In the genomic region with DNA sequence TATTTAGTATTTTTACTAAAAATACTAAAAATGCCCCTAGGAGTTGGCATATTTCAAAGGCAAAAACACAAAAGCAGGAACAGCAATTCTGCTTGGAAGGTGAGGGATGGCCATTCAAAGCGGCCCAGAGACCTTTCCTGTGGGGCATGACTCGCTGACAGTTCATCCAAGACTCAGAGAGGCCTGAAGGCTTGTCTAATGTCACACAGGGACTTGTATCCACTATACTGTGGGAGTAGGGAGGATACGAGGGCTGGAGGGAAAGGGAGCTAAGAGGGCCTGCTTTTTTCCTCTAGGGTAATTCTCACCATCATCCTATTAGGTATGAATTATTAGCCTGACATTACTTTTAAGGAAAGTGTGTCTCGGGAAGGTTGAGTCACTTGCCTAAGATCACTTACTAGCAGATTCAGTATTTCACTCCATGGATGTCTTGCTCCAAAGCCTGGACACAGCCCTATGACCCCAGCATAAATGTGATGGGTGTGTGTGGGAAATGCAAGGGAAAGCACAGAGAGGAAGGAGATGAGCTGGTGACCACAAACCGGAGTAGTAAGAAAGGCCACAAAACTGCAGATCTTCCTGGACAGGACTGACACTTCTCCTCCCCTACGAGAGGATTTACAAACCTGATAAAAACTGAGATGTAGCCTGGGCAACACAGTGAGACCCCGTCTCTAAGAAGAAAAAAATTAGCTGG, we compare ENCODE assay signal across 13 cellular contexts. TPM values are rescaled to one million over a fixed set of nuclear protein-coding genes. Genes with fewer than 3 reads are reported as not detected.
A peak's percentile ranks its signal among the peaks of the same experiment; 100 is the strongest.
DNase-seq lines count a peak whose midpoint lies in the region; ATAC-seq and TF ChIP-seq lines count a peak whose summit lies in the region.
"Had no signal": no experiment of that assay in that cellular context is flagged by ENCODE, and none has a peak within 500 bp of the region (broad histone marks: within the 10 kb centered on the region; RNA-seq: fewer than 3 reads in every experiment).

No MANE protein-coding gene starts in this region.

- H3K4me3 ChIP-seq in astrocyte of the spinal cord (ENCODE audit: low read depth, low read length) (no peak overlapping the region), mesenchymal stem cell (ENCODE audit: insufficient read depth in 1 of 2, low read depth in 1 of 2, low read length in 2 of 2) (no peak overlapping the region), WERI-Rb-1 (ENCODE audit: low read depth, low read length) (no peak overlapping the region)
- H3K4me3 ChIP-seq: gastroesophageal sphincter, tibial artery had no signal

- peak; percentile 88 for DNase-seq in EH (ENCODE audit: low read depth)
- peak; percentile 48 for DNase-seq in MV-4-11 (lab: John Stamatoyannopoulos, UW)
- DNase-seq in astrocyte of the spinal cord (ENCODE audit: low read depth, low spot score): peak; percentile 34
- peak; percentile 93 for DNase-seq in mesenchymal stem cell
- DNase-seq in D341Med (ENCODE audit: low spot score): no peak
- no peak for DNase-seq in NCI-H748 (lab: John Stamatoyannopoulos, UW; ENCODE audit: unreplicated experiment)
- no peak for DNase-seq in WERI-Rb-1
- DNase-seq: caudate nucleus, MM.1S, NCI-H748 treated with DMSO at 0.1 percent for 48 hours, tibial artery had no signal

- peak overlapping the region; percentile 43 to 59 for H2BK12ac ChIP-seq in mesenchymal stem cell (ENCODE audit: low read length in 2 of 2)

- H4K8ac ChIP-seq in mesenchymal stem cell (ENCODE audit: low read length): no peak overlapping the region

- peak overlapping the region; percentile 19 to 46 for H3K18ac ChIP-seq in mesenchymal stem cell (ENCODE audit: low read depth in 1 of 2, low read length in 2 of 2)

- H3K4me2 ChIP-seq in mesenchymal stem cell (ENCODE audit: low read length, poor library complexity, severe bottlenecking): no peak overlapping the region

- H2AK5ac ChIP-seq in mesenchymal stem cell (ENCODE audit: low read length, severe bottlenecking): no peak overlapping the region

- no peak for ATAC-seq in GM21515 (IDR thresholded peaks at IDR 0.05; ENCODE audit: unreplicated experiment)

- TF ChIP-seq CTCF in astrocyte of the spinal cord (IDR thresholded peaks at IDR 0.05; ENCODE audit: low read depth, low read length) (no peak), WERI-Rb-1 (IDR thresholded peaks at IDR 0.05; ENCODE audit: low read depth, low read length) (no peak)

- peaks cover 9% of the 10 kb centered on the region for H3K4me1 ChIP-seq in mesenchymal stem cell (ENCODE audit: control insufficient read depth, insufficient read depth, low read depth, low read length)
- H3K4me1 ChIP-seq: gastroesophageal sphincter had no signal

- peak overlapping the region; percentile 54 for H3K9ac ChIP-seq in mesenchymal stem cell (ENCODE audit: low read length)

- H3K23ac ChIP-seq in mesenchymal stem cell (ENCODE audit: low read length in 2 of 2): no peak overlapping the region

- peaks cover 13 to 31% of the 10 kb centered on the region in 2 experiments for H3K36me3 ChIP-seq in mesenchymal stem cell (ENCODE audit: control insufficient read depth in 1 of 2, insufficient read depth in 2 of 2, low read depth in 1 of 2, low read length in 2 of 2)
- peaks cover 19% of the 10 kb centered on the region for H3K36me3 ChIP-seq in WERI-Rb-1

- no peak overlapping the region for H2AFZ ChIP-seq in mesenchymal stem cell (ENCODE audit: low read depth, low read length)

- H4K91ac ChIP-seq in mesenchymal stem cell (ENCODE audit: low read length): no peak overlapping the region

- H2BK120ac ChIP-seq in mesenchymal stem cell (ENCODE audit: low read depth, low read length): peak overlapping the region; percentile 56

- no peak overlapping the region for H3K14ac ChIP-seq in mesenchymal stem cell (ENCODE audit: low read length in 2 of 2)

- H3K27me3 ChIP-seq in mesenchymal stem cell (ENCODE audit: control insufficient read depth in 1 of 2, insufficient read depth in 1 of 2, low read length in 2 of 2): no peaks in the 10 kb centered on the region
- no peaks in the 10 kb centered on the region for H3K27me3 ChIP-seq in WERI-Rb-1 (ENCODE audit: insufficient read depth, low read depth, severe bottlenecking)
- H3K27me3 ChIP-seq: gastroesophageal sphincter, tibial artery had no signal

- H3K79me1 ChIP-seq in mesenchymal stem cell (replicated peaks; ENCODE audit: low read length, poor library complexity, severe bottlenecking): peaks cover 5% of the 10 kb centered on the region

- no peak overlapping the region for H2BK5ac ChIP-seq in mesenchymal stem cell (ENCODE audit: low read depth, low read length, poor library complexity, severe bottlenecking)

- H3K9me3 ChIP-seq in mesenchymal stem cell (ENCODE audit: control insufficient read depth, low read length) (no peaks in the 10 kb centered on the region), WERI-Rb-1 (ENCODE audit: severe bottlenecking) (no peaks in the 10 kb centered on the region)
- H3K9me3 ChIP-seq: gastroesophageal sphincter, tibial artery had no signal

- peak overlapping the region in 1 of 2 experiments; percentile 71 for H3K4ac ChIP-seq in mesenchymal stem cell (ENCODE audit: low read depth in 1 of 2, low read length in 2 of 2)

- in situ Hi-C loops in astrocyte of the spinal cord (cut with HindIII; ENCODE audit: low sequenced_read_pairs): no loop called here

- H2BK15ac ChIP-seq in mesenchymal stem cell (ENCODE audit: low read depth, poor library complexity, severe bottlenecking): no peak overlapping the region

- H3K27ac ChIP-seq in mesenchymal stem cell (ENCODE audit: low read length, poor library complexity, severe bottlenecking): peak overlapping the region; percentile 43
- H3K27ac ChIP-seq in WERI-Rb-1: no peak overlapping the region

- WGBS in mesenchymal stem cell: 63% methylated on average over 3 of the region's 7 CpGs

RNA-seq across cellular contexts. Expression of gene UCP3, which starts 16.7 kb away (rescaled TPM):
- polyA plus RNA-seq in mesenchymal stem cell (2013, experiment 1 of 2): 0.23 TPM
- 0.33 TPM for polyA plus RNA-seq in mesenchymal stem cell (2013, experiment 2 of 2)

RNA-seq across cellular contexts. Expression of gene UCP2, which starts 43.0 kb away (rescaled TPM):
- 19.7 TPM for polyA plus RNA-seq in mesenchymal stem cell (2013, experiment 1 of 2)
- polyA plus RNA-seq in mesenchymal stem cell (2013, experiment 2 of 2): 20.0 TPM

Comparison
In these comparisons a context has a peak if more than half of its experiments do, and no peak if none do; other contexts are left out.
1. DNase-seq: peak in EH (single experiment), MV-4-11 (single experiment), astrocyte of the spinal cord (single experiment) and mesenchymal stem cell (single experiment); none in D341Med (single experiment), NCI-H748 (single experiment) and WERI-Rb-1 (single experiment).